21 cellular contexts compared by ENCODE assay signal in genomic region chr17:79918581-79919163, GRCh38.
A peak's percentile ranks its signal among the peaks of the same experiment; 100 is the strongest.
DNase-seq lines count a peak whose midpoint lies in the region; ATAC-seq, FAIRE-seq and TF ChIP-seq lines count a peak whose summit lies in the region.
"Had no signal": no experiment of that assay in that cellular context is flagged by ENCODE, and none has a peak within 500 bp of the region (broad histone marks: within the 10 kb centered on the region; RNA-seq: fewer than 3 reads in every experiment).

No MANE protein-coding gene starts in this region.

- H3K36me3 ChIP-seq in breast epithelium (no peaks in the 10 kb centered on the region), bronchial epithelial cell (ENCODE audit: control insufficient read depth, insufficient read depth, low read length) (no peaks in the 10 kb centered on the region), lung (ENCODE audit: control insufficient read depth in 2 of 2, insufficient read depth in 2 of 2, low read length in 2 of 2) (no peaks in the 10 kb centered on the region), thyroid gland (no peaks in the 10 kb centered on the region)
- H3K36me3 ChIP-seq: ovary, thoracic aorta had no signal

- H3K9me3 Mint-ChIP-seq in MCF 10A (ENCODE audit: unreplicated experiment), result no peaks in the 10 kb centered on the region
- no peaks in the 10 kb centered on the region for H3K9me3 Mint-ChIP-seq in activated T-cell treated with anti-CD3 and anti-CD28 coated beads, Interleukin-2, amount 50 U/mL, for 4 hours
- H3K9me3 Mint-ChIP-seq: activated CD4-positive, alpha-beta T cell treated with anti-CD3 and anti-CD28 coated beads, Interleukin-2, amount 10 ng/mL, durations not matched to agents 24 days and 14 days; CD14-positive monocyte had no signal

- H3K9me3 ChIP-seq in breast epithelium (no peaks in the 10 kb centered on the region), lung (ENCODE audit: control insufficient read depth in 2 of 2, insufficient read depth in 1 of 2, low read length in 1 of 2) (peaks cover 0 to 1% of the 10 kb centered on the region in 2 donors), thyroid gland (no peaks in the 10 kb centered on the region)
- H3K9me3 ChIP-seq: ovary, thoracic aorta had no signal

- peak; percentile 91 for FAIRE-seq in bronchial epithelial cell (lab: Jason Lieb, UNC)
- FAIRE-seq: A204.1 had no signal

- POLR2A ChIA-PET in MCF 10A (lab: Yijun Ruan, JAX), result interaction anchor here (0.7 to 2.3 kb wide), 10 partner anchors 13 to 122 kb away, joined by 3 to 17 read pairs (median 6); partner anchors contain the start of genes CBX4 and CBX8

- ATAC-seq in lung (ENCODE audit: insufficient read depth, low FRiP score), result no peak
- no peak for ATAC-seq in activated T-cell treated with anti-CD3 and anti-CD28 coated beads, Interleukin-2, amount 50 U/mL, for 4 hours

- no TSS peak for BruUV-seq in MCF 10A (replicated peaks; lab: Mats Ljungman, UMichigan)

- intact Hi-C loops in MCF 10A (cut with micrococcal nuclease), result loop anchor here (1.0 to 5.0 kb wide), 2 partner anchors 66 to 73 kb away; no protein-coding TSS in a partner anchor
- intact Hi-C loops in breast epithelium (cut with DNase I; ENCODE audit: low total_unique reads), result no loop called here
- intact Hi-C loops in thyroid gland (cut with DNase I), result no loop called here

- H3K4me3 ChIP-seq in breast epithelium (peak overlapping the region in 1 of 3 donors; percentile 24), bronchial epithelial cell (ENCODE audit: low read depth, low read length) (no peak overlapping the region), lung (no peak overlapping the region), thyroid gland (replicated peaks in 1 of 3) (no peak overlapping the region)
- H3K4me3 ChIP-seq: ovary had no signal

- CTCF ChIA-PET in MCF 10A (lab: Yijun Ruan, JAX), result interaction anchor here (0.6 to 5.2 kb wide), 8 partner anchors 75 to 748 kb away, joined by 3 to 63 read pairs (median 4); partner anchors contain the start of gene CBX4

- H3K4me3 Mint-ChIP-seq in MCF 10A (ENCODE audit: unreplicated experiment), result peak overlapping the region; percentile 30
- no peak overlapping the region for H3K4me3 Mint-ChIP-seq in activated T-cell treated with anti-CD3 and anti-CD28 coated beads, Interleukin-2, amount 50 U/mL, for 4 hours
- H3K4me3 Mint-ChIP-seq: activated CD4-positive, alpha-beta T cell treated with anti-CD3 and anti-CD28 coated beads, Interleukin-2, amount 10 ng/mL, durations not matched to agents 24 days and 14 days; CD14-positive monocyte had no signal

- DNase-seq in MCF 10A (ENCODE audit: unreplicated experiment) (no peak), breast epithelium (ENCODE audit: low spot score in 2 of 2) (no peak), bronchial epithelial cell (ENCODE audit: low read depth) (no peak), lung (ENCODE audit: low spot score) (no peak), thyroid gland (no peak), C1 segment of cervical spinal cord (lab: John Stamatoyannopoulos, UW) (no peak), DMS 273 (lab: John Stamatoyannopoulos, UW; ENCODE audit: unreplicated experiment) (no peak)
- DNase-seq in activated T-cell treated with anti-CD3 and anti-CD28 coated beads, Interleukin-2, amount 50 U/mL, for 4 hours, result no peak
- DNase-seq: activated CD4-positive, alpha-beta T cell treated with anti-CD3 and anti-CD28 coated beads, Interleukin-2, amount 10 ng/mL, durations not matched to agents 24 days and 14 days; activated CD8-positive, alpha-beta memory T cell treated with anti-CD3 and anti-CD28 coated beads, Interleukin-2, amount 50 U/mL, for 4 hours; activated gamma-delta T cell treated with Interleukin-2 at 50 U/mL for 16 hours; amniotic stem cell; cerebellar nuclear complex; DMS79; NCI-H1417 treated with DMSO at 0.1 percent for 48 hours; NCI-H2171 had no signal

- H3K27me3 ChIP-seq in breast epithelium (peaks cover 0 to 34% of the 10 kb centered on the region in 2 donors), bronchial epithelial cell (ENCODE audit: control insufficient read depth, insufficient read depth, low read length) (peaks cover 12% of the 10 kb centered on the region), lung (ENCODE audit: control insufficient read depth, insufficient read depth) (no peaks in the 10 kb centered on the region), thyroid gland (no peaks in the 10 kb centered on the region)
- H3K27me3 ChIP-seq: ovary had no signal

- peak overlapping the region in 1 of 2 donors; percentile 60 for H3K27ac ChIP-seq in breast epithelium
- peak overlapping the region; percentile 34 to 78 for H3K27ac ChIP-seq in lung (ENCODE audit: low read depth in 1 of 2, low read length in 1 of 2)
- H3K27ac ChIP-seq in thyroid gland, result peak overlapping the region in 2 of 3 donors; percentile 17 to 20
- H3K27ac ChIP-seq: foreskin keratinocyte, ovary, thoracic aorta had no signal

- no peaks in the 10 kb centered on the region for H3K27me3 Mint-ChIP-seq in MCF 10A (ENCODE audit: insufficient read depth, unreplicated experiment)
- peaks cover 16% of the 10 kb centered on the region for H3K27me3 Mint-ChIP-seq in activated T-cell treated with anti-CD3 and anti-CD28 coated beads, Interleukin-2, amount 50 U/mL, for 4 hours (ENCODE audit: low read depth)
- H3K27me3 Mint-ChIP-seq: activated CD4-positive, alpha-beta T cell treated with anti-CD3 and anti-CD28 coated beads, Interleukin-2, amount 10 ng/mL, durations not matched to agents 24 days and 14 days had no signal

- peaks cover 0 to 6% of the 10 kb centered on the region in 2 donors for H3K4me1 ChIP-seq in breast epithelium
- peaks cover 0 to 4% of the 10 kb centered on the region in 2 donors for H3K4me1 ChIP-seq in lung (ENCODE audit: control insufficient read depth in 2 of 2, insufficient read depth in 2 of 2, low read length in 2 of 2)
- H3K4me1 ChIP-seq in thyroid gland, result peaks cover 16 to 20% of the 10 kb centered on the region in 2 donors
- H3K4me1 ChIP-seq: foreskin keratinocyte had no signal

- H3K36me3 Mint-ChIP-seq in MCF 10A (ENCODE audit: insufficient read depth, unreplicated experiment), result no peaks in the 10 kb centered on the region
- no peaks in the 10 kb centered on the region for H3K36me3 Mint-ChIP-seq in activated T-cell treated with anti-CD3 and anti-CD28 coated beads, Interleukin-2, amount 50 U/mL, for 4 hours (ENCODE audit: insufficient read depth)
- H3K36me3 Mint-ChIP-seq: CD14-positive monocyte had no signal

- 47 to 72% methylated on average over 9 of the region's 9 CpGs for WGBS in lung, 2 donors
- WGBS in thyroid gland, 2 donors, result 26 to 33% methylated on average over 4 to 5 of the region's 9 CpGs

- peaks cover 19% of the 10 kb centered on the region for H3K4me1 Mint-ChIP-seq in MCF 10A (ENCODE audit: insufficient read depth, unreplicated experiment)
- no peaks in the 10 kb centered on the region for H3K4me1 Mint-ChIP-seq in activated T-cell treated with anti-CD3 and anti-CD28 coated beads, Interleukin-2, amount 50 U/mL, for 4 hours (ENCODE audit: low read depth)
- H3K4me1 Mint-ChIP-seq: activated CD4-positive, alpha-beta T cell treated with anti-CD3 and anti-CD28 coated beads, Interleukin-2, amount 10 ng/mL, durations not matched to agents 24 days and 14 days; CD14-positive monocyte had no signal

- TF ChIP-seq POLR2A in breast epithelium (IDR thresholded peaks at IDR 0.05), result no peak
- no peak for TF ChIP-seq POLR2A in thyroid gland (IDR thresholded peaks at IDR 0.05)

- TF ChIP-seq CTCF in MCF 10A (IDR thresholded peaks at IDR 0.05; ENCODE audit: unreplicated experiment), result no peak
- no peak for TF ChIP-seq CTCF in breast epithelium (IDR thresholded peaks at IDR 0.05)
- TF ChIP-seq CTCF in bronchial epithelial cell (IDR thresholded peaks at IDR 0.05; ENCODE audit: insufficient read depth, low read length, severe bottlenecking), result no peak
- no peak for TF ChIP-seq CTCF in lung (IDR thresholded peaks at IDR 0.05; ENCODE audit: control extremely low read depth, extremely low read depth)
- TF ChIP-seq CTCF in thyroid gland (IDR thresholded peaks at IDR 0.05), result no peak

- no peak overlapping the region for H3K27ac Mint-ChIP-seq in MCF 10A (ENCODE audit: low read depth, unreplicated experiment)
- H3K27ac Mint-ChIP-seq: activated CD4-positive, alpha-beta T cell treated with anti-CD3 and anti-CD28 coated beads, Interleukin-2, amount 10 ng/mL, durations not matched to agents 24 days and 14 days; CD14-positive monocyte had no signal
